Comparison of ENCODE assay signal across 9 cellular contexts in the genomic region with DNA sequence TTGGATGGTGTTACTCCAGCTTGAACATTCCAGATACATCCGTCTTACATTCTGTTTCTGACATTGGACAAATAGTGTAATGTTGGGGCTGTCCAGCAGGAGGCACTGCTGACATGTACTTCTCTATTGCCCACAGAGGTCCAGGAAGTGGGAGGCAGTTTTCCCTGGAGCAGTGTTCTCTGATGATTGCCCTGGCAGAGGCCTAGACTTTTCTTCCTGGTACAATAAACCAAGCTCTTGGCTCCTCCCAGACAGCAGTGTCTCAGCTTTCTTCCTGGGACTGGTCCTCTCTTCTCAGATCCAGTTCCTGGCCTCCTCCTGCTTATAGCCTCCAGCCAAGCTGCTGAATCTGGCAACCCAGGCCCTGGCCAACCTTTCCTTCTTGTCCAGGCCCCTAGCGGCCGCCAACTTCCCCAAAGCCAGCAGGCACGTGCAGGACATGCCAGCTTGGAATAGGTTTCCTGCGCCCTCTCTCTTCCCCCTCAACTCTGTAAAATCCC. TPM values are rescaled to one million over a fixed set of nuclear protein-coding genes. Genes with fewer than 3 reads are reported as not detected.
A peak's percentile ranks its signal among the peaks of the same experiment; 100 is the strongest.
DNase-seq lines count a peak whose midpoint lies in the region; ATAC-seq and TF ChIP-seq lines count a peak whose summit lies in the region.
"Had no signal": no experiment of that assay in that cellular context is flagged by ENCODE, and none has a peak within 500 bp of the region (broad histone marks: within the 10 kb centered on the region; RNA-seq: fewer than 3 reads in every experiment).

No MANE protein-coding gene starts in this region.

- TF ChIP-seq POLR2A in spleen (IDR thresholded peaks at IDR 0.05): no peak

- no peak overlapping the region for H3K4me3 ChIP-seq in cardiac fibroblast (replicated peaks in 1 of 2; ENCODE audit: low read depth in 2 of 2, low read length in 2 of 2)
- no peak overlapping the region for H3K4me3 ChIP-seq in spleen
- H3K4me3 ChIP-seq: BLaER1 treated with 17β-estradiol and CSF1 and Interleukin-3, amounts not matched to agents 10 nM and 100 nM had no signal

- peaks cover 0 to 22% (median 0%) of the 10 kb centered on the region in 7 donors for H3K27me3 ChIP-seq in spleen (replicated peaks in 1 of 7)
- H3K27me3 ChIP-seq: BLaER1 treated with 17β-estradiol and CSF1 and Interleukin-3, amounts not matched to agents 10 nM and 100 nM had no signal

- H3K27ac ChIP-seq in spleen: peak overlapping the region in 1 of 8 donors; percentile 17
- H3K27ac ChIP-seq: BLaER1 treated with 17β-estradiol and CSF1 and Interleukin-3, amounts not matched to agents 10 nM and 100 nM had no signal

- no peak for ATAC-seq in HG03571 (IDR thresholded peaks at IDR 0.05; ENCODE audit: unreplicated experiment)

- intact Hi-C loops in spleen (cut with DNase I; ENCODE audit: low total_unique reads): loop anchor here (2.0 to 10.0 kb wide), 2 partner anchors 189 to 433 kb away; no protein-coding TSS in a partner anchor

- peaks cover 0 to 46% (median 13%) of the 10 kb centered on the region in 6 donors for H3K4me1 ChIP-seq in spleen

- no peaks in the 10 kb centered on the region for H3K36me3 ChIP-seq in spleen
- H3K36me3 ChIP-seq: BLaER1 treated with 17β-estradiol and CSF1 and Interleukin-3, amounts not matched to agents 10 nM and 100 nM had no signal

- H3K9me3 ChIP-seq in spleen: no peaks in the 10 kb centered on the region
- H3K9me3 ChIP-seq: BLaER1 treated with 17β-estradiol and CSF1 and Interleukin-3, amounts not matched to agents 10 nM and 100 nM had no signal

- DNase-seq in NCI-H524 (lab: John Stamatoyannopoulos, UW) (peak; percentile 57 to 62), NCI-H524 treated with DMSO at 0.1 percent for 48 hours (lab: John Stamatoyannopoulos, UW) (no peak), NCI-H1694 (lab: John Stamatoyannopoulos, UW) (peak; percentile 88), UCSD-AML1 (lab: John Stamatoyannopoulos, UW; ENCODE audit: unreplicated experiment) (peak; percentile 64), cardiac fibroblast (ENCODE audit: low read depth in 2 of 2) (peak; percentile 94 to 95), iris pigment epithelial cell (ENCODE audit: low read depth) (peak; percentile 80), spleen (no peak)

- WGBS in spleen, 5 donors: 52 to 63% (median 61%) methylated on average over 5 of the region's 5 CpGs

- TF ChIP-seq CTCF in cardiac fibroblast (IDR thresholded peaks at IDR 0.05; ENCODE audit: low read depth, low read length) (peak; percentile 84), spleen (IDR thresholded peaks at IDR 0.05 in 8 of 11, conservative IDR thresholded peaks at IDR 0.05 in 3 of 11) (peak; percentile 53 to 87 (median 73))

RNA-seq across cellular contexts. Expression of a gene that starts 14.9 kb away (rescaled TPM):
- 1 to 10 TPM; 3.3 to 8.9 (median 3.9) TPM for total RNA-seq in spleen
- polyA plus RNA-seq in spleen: 1 to 10 TPM; 1.7 to 3.3 (median 3.1) TPM

RNA-seq across cellular contexts. Expression of a gene that starts 59.1 kb away (rescaled TPM):
- total RNA-seq in spleen: not detected
- polyA plus RNA-seq in spleen: not detected

Comparison
In these comparisons a context has a peak if more than half of its experiments do, and no peak if none do; other contexts are left out.
1. DNase-seq: peak in NCI-H524 (2 of 2), NCI-H1694 (single experiment), UCSD-AML1 (single experiment), cardiac fibroblast (2 of 2) and iris pigment epithelial cell (single experiment); none in NCI-H524 treated with DMSO at 0.1 percent for 48 hours (single experiment) and spleen (single experiment).